ENCODE assay signal across 17 cellular contexts in genomic region chr7:137882806-137883205, GRCh38. TPM values are rescaled to one million over a fixed set of nuclear protein-coding genes. Genes with fewer than 3 reads are reported as not detected.
DNase-seq lines count a peak whose midpoint lies in the region; TF ChIP-seq lines count a peak whose summit lies in the region.
"Had no signal": no experiment of that assay in that cellular context is flagged by ENCODE, and none has a peak within 500 bp of the region (broad histone marks: within the 10 kb centered on the region; RNA-seq: fewer than 3 reads in every experiment).

No MANE protein-coding gene starts in this region.

- peaks cover 0 to 8% (median 3%) of the 10 kb centered on the region in 7 donors for H3K9me3 Mint-ChIP-seq in CD14-positive monocyte

- H3K4me3 Mint-ChIP-seq in CD14-positive monocyte, result no peak overlapping the region
- H3K4me3 Mint-ChIP-seq: H9 had no signal

- no peak for TF ChIP-seq CTCF in AG10803 (conservative IDR thresholded peaks at IDR 0.05; ENCODE audit: low read length)
- TF ChIP-seq CTCF in CD14-positive monocyte (IDR thresholded peaks at IDR 0.05), result no peak

- intact Hi-C loops in CD14-positive monocyte (cut with micrococcal nuclease), result no loop called here

- H3K27me3 Mint-ChIP-seq in CD14-positive monocyte (ENCODE audit: low read depth in 3 of 3), result no peaks in the 10 kb centered on the region

- H3K27me3 ChIP-seq in mesenchymal stem cell (ENCODE audit: control insufficient read depth in 1 of 2, insufficient read depth in 1 of 2, low read length in 2 of 2), result no peaks in the 10 kb centered on the region
- H3K27me3 ChIP-seq: BLaER1, dorsolateral prefrontal cortex had no signal

- no peak overlapping the region for H3K14ac ChIP-seq in mesenchymal stem cell (ENCODE audit: low read length in 2 of 2)

- peaks cover 32% of the 10 kb centered on the region for H3K79me1 ChIP-seq in mesenchymal stem cell (replicated peaks; ENCODE audit: low read length, poor library complexity, severe bottlenecking)

- peak overlapping the region; percentile 69 for H3K9ac ChIP-seq in mesenchymal stem cell (ENCODE audit: low read length)
- H3K9ac ChIP-seq: BLaER1 had no signal

- peak; percentile 19 for DNase-seq in AG10803 (ENCODE audit: low read depth)
- peak; percentile 20 for DNase-seq in NCI-H226
- DNase-seq in astrocyte of the hippocampus (ENCODE audit: low read depth, low spot score), result peak; percentile 48
- DNase-seq in mesenchymal stem cell, result peak; percentile 12
- DNase-seq in AG08396 (ENCODE audit: low spot score), result no peak
- DNase-seq in DMS 273 (lab: John Stamatoyannopoulos, UW; ENCODE audit: unreplicated experiment), result no peak
- no peak for DNase-seq in CD14-positive monocyte (ENCODE audit: low spot score)
- no peak for DNase-seq in DMS153 (lab: John Stamatoyannopoulos, UW)
- DNase-seq: amygdala; H9; MM.1S; mucosa of descending colon; NCI-H2171; OCI-M1; stimulated activated CD4-positive, alpha-beta T cell treated with anti-CD3 and anti-CD28 coated beads, Interleukin-2, amount 100 ng/mL, for 24 hours had no signal

- H3K4me1 Mint-ChIP-seq in CD14-positive monocyte, result no peaks in the 10 kb centered on the region

- H2BK12ac ChIP-seq in mesenchymal stem cell (ENCODE audit: low read length in 2 of 2), result no peak overlapping the region

- H3K18ac ChIP-seq in mesenchymal stem cell (ENCODE audit: low read depth in 1 of 2, low read length in 2 of 2), result no peak overlapping the region

- peaks cover 47 to 67% of the 10 kb centered on the region in 2 experiments for H3K36me3 ChIP-seq in mesenchymal stem cell (ENCODE audit: control insufficient read depth in 1 of 2, insufficient read depth in 2 of 2, low read depth in 1 of 2, low read length in 2 of 2)

- H2AFZ ChIP-seq in mesenchymal stem cell (ENCODE audit: low read depth, low read length), result no peak overlapping the region

- H3K4ac ChIP-seq in mesenchymal stem cell (ENCODE audit: low read depth in 1 of 2, low read length in 2 of 2), result no peak overlapping the region

- no peak overlapping the region for H3K27ac Mint-ChIP-seq in CD14-positive monocyte

- no peak overlapping the region for H3K23ac ChIP-seq in mesenchymal stem cell (ENCODE audit: low read length in 2 of 2)

- H3K36me3 Mint-ChIP-seq in CD14-positive monocyte, result peaks cover 88 to 90% of the 10 kb centered on the region in 2 donors

- H3K4me1 ChIP-seq in mesenchymal stem cell (ENCODE audit: control insufficient read depth, insufficient read depth, low read depth, low read length), result peaks cover 15% of the 10 kb centered on the region

- H3K9me3 ChIP-seq in mesenchymal stem cell (ENCODE audit: control insufficient read depth, low read length), result peaks cover 10% of the 10 kb centered on the region
- H3K9me3 ChIP-seq: mucosa of descending colon had no signal

- H2BK15ac ChIP-seq in mesenchymal stem cell (ENCODE audit: low read depth, poor library complexity, severe bottlenecking), result no peak overlapping the region

- no peak overlapping the region for H2BK120ac ChIP-seq in mesenchymal stem cell (ENCODE audit: low read depth, low read length)

- H2AK5ac ChIP-seq in mesenchymal stem cell (ENCODE audit: low read length, severe bottlenecking), result peak overlapping the region; percentile 58

- H2BK5ac ChIP-seq in mesenchymal stem cell (ENCODE audit: low read depth, low read length, poor library complexity, severe bottlenecking), result no peak overlapping the region

- H4K8ac ChIP-seq in mesenchymal stem cell (ENCODE audit: low read length), result no peak overlapping the region

- H3K27ac ChIP-seq in mesenchymal stem cell (ENCODE audit: low read length, poor library complexity, severe bottlenecking), result peak overlapping the region; percentile 59
- H3K27ac ChIP-seq: BLaER1 had no signal

- H3K4me3 ChIP-seq in AG10803 (ENCODE audit: low read length), result no peak overlapping the region
- H3K4me3 ChIP-seq in mesenchymal stem cell (ENCODE audit: insufficient read depth in 1 of 2, low read depth in 1 of 2, low read length in 2 of 2), result peak overlapping the region in 1 of 2 experiments; percentile 16
- H3K4me3 ChIP-seq: BLaER1, dorsolateral prefrontal cortex, mucosa of descending colon had no signal

- H4K91ac ChIP-seq in mesenchymal stem cell (ENCODE audit: low read length), result no peak overlapping the region

- no peak overlapping the region for H3K4me2 ChIP-seq in mesenchymal stem cell (ENCODE audit: low read length, poor library complexity, severe bottlenecking)
- H3K4me2 ChIP-seq: BLaER1 had no signal

RNA-seq across cellular contexts. Expression of gene DGKI, which starts 36.0 kb away (rescaled TPM):
- 2.3 TPM for polyA plus RNA-seq in mesenchymal stem cell (2013, experiment 1 of 2)
- polyA plus RNA-seq in mesenchymal stem cell (2013, experiment 2 of 2), result 2.2 TPM
- not detected for polyA plus RNA-seq in CD14-positive monocyte

Comparison
In these comparisons a context has a peak if more than half of its experiments do, and no peak if none do; other contexts are left out.
1. DNase-seq: peak in AG10803 (single experiment), NCI-H226 (single experiment), astrocyte of the hippocampus (single experiment) and mesenchymal stem cell (single experiment); none in AG08396 (single experiment), DMS 273 (single experiment), CD14-positive monocyte (single experiment) and DMS153 (single experiment).